In genomic region chrX:149504915-149505651, GRCh38 we compare ENCODE assay signal across 8 cellular contexts. TPM values are rescaled to one million over a fixed set of nuclear protein-coding genes. Genes with fewer than 3 reads are reported as not detected.
A peak's percentile ranks its signal among the peaks of the same experiment; 100 is the strongest.
DNase-seq lines count a peak whose midpoint lies in the region; ATAC-seq and TF ChIP-seq lines count a peak whose summit lies in the region.

Gene IDS, minus strand, starts transcription at chrX:149505306. Its CDS starts 169 bp downstream, at chrX:149505137.

- TF ChIP-seq CTCF in fibroblast of lung (conservative IDR thresholded peaks at IDR 0.05 in 1 of 2, IDR thresholded peaks at IDR 0.05 in 1 of 2; ENCODE audit: low read depth in 1 of 2, low read length in 2 of 2) = no peak

- peaks cover 20% of the 10 kb centered on the region for H3K4me1 Mint-ChIP-seq in activated T-helper 17 cell treated with anti-CD3 and anti-CD28 coated beads, Interleukin-2, amount 50 U/mL, for 72 hours
- H3K4me1 Mint-ChIP-seq in naive thymus-derived CD8-positive, alpha-beta T cell = peaks cover 9 to 41% (median 34%) of the 10 kb centered on the region in 4 donors
- H3K4me1 Mint-ChIP-seq in stimulated activated naive B cell treated with anti-CD40 and anti-IgM and Interleukin-4, amounts not matched to agents 10 μg/mL and 1 μg/mL and 100 μg/mL, for 72 hours = peaks cover 11 to 20% of the 10 kb centered on the region in 2 donors

- peak within 1 kb of the TSS; percentile 81 for H3K4me3 ChIP-seq in GM23248
- H3K4me3 ChIP-seq in fibroblast of lung (replicated peaks in 1 of 4; ENCODE audit: control extremely low read depth in 1 of 4, insufficient read depth in 1 of 4, low read depth in 3 of 4, low read length in 4 of 4) = peak within 1 kb of the TSS; percentile 54 to 69 (median 63)

- H3K36me3 Mint-ChIP-seq in activated T-helper 17 cell treated with anti-CD3 and anti-CD28 coated beads, Interleukin-2, amount 50 U/mL, for 72 hours (ENCODE audit: low read depth) = peaks cover 15% of the 10 kb centered on the region
- H3K36me3 Mint-ChIP-seq in naive thymus-derived CD8-positive, alpha-beta T cell = peaks cover 0 to 25% (median 3%) of the 10 kb centered on the region in 3 donors
- peaks cover 5 to 17% of the 10 kb centered on the region in 2 donors for H3K36me3 Mint-ChIP-seq in stimulated activated naive B cell treated with anti-CD40 and anti-IgM and Interleukin-4, amounts not matched to agents 10 μg/mL and 1 μg/mL and 100 μg/mL, for 72 hours

- H3K27me3 ChIP-seq in GM23248 (replicated peaks; ENCODE audit: insufficient read depth) = no peaks in the 10 kb centered on the region
- no peaks in the 10 kb centered on the region for H3K27me3 ChIP-seq in fibroblast of lung (ENCODE audit: control insufficient read depth, insufficient read depth, low read length)

- H3K9me3 ChIP-seq in GM23248 (ENCODE audit: low read depth) (no peaks in the 10 kb centered on the region), fibroblast of lung (ENCODE audit: control insufficient read depth, insufficient read depth, low read depth, low read length) (no peaks in the 10 kb centered on the region)

- H4K20me1 ChIP-seq in GM23248 (ENCODE audit: insufficient read depth) (no peaks in the 10 kb centered on the region), fibroblast of lung (ENCODE audit: control insufficient read depth, extremely low read depth, insufficient read depth, low read length) (no peaks in the 10 kb centered on the region)

- DNase-seq in Daoy (ENCODE audit: low read depth) = peak; percentile 87
- DNase-seq in GM23248 = peak; percentile 95
- peak; percentile 62 to 66 for DNase-seq in Kasumi-1 (lab: John Stamatoyannopoulos, UW)
- DNase-seq in RPMI8226 = peak; percentile 94
- DNase-seq in fibroblast of lung (ENCODE audit: low read depth in 2 of 2) = peak; percentile 79 to 85
- peak; percentile 69 to 95 (median 84) for DNase-seq in naive thymus-derived CD8-positive, alpha-beta T cell
- DNase-seq in stimulated activated naive B cell treated with anti-CD40 and anti-IgM and Interleukin-4, amounts not matched to agents 10 μg/mL and 1 μg/mL and 100 μg/mL, for 72 hours = peak; percentile 85

- H3K9me3 Mint-ChIP-seq in activated T-helper 17 cell treated with anti-CD3 and anti-CD28 coated beads, Interleukin-2, amount 50 U/mL, for 72 hours = no peaks in the 10 kb centered on the region
- no peaks in the 10 kb centered on the region for H3K9me3 Mint-ChIP-seq in naive thymus-derived CD8-positive, alpha-beta T cell
- H3K9me3 Mint-ChIP-seq in stimulated activated naive B cell treated with anti-CD40 and anti-IgM and Interleukin-4, amounts not matched to agents 10 μg/mL and 1 μg/mL and 100 μg/mL, for 72 hours = no peaks in the 10 kb centered on the region

- H3K4me1 ChIP-seq in GM23248 (ENCODE audit: insufficient read depth) (no peaks in the 10 kb centered on the region), fibroblast of lung (ENCODE audit: control insufficient read depth, extremely low read depth, insufficient read depth, low read length) (peaks cover 3% of the 10 kb centered on the region)

- H2AFZ ChIP-seq in GM23248 (0 out of 2 replicates have a peak within 1 kb of the TSS, but pooled peaks have one; percentile 39), fibroblast of lung (ENCODE audit: low read length) (peak within 1 kb of the TSS; percentile 49)

- no peaks in the 10 kb centered on the region for H3F3A ChIP-seq in GM23248 (ENCODE audit: insufficient read depth)

- POLR2A ChIA-PET in naive thymus-derived CD8-positive, alpha-beta T cell (lab: Charles Lee) = interaction anchor here (0.8 to 2.9 kb wide), 8 partner anchors 9 to 435 kb away, joined by 3 to 41 read pairs (median 5); partner anchors contain the start of genes EOLA1 and EOLA2

- 1 to 5% methylated on average over 4 to 33 of the region's 54 CpGs for WGBS in GM23248 (ENCODE audit: low coverage in 1 of 2, low lambda C conversion rate in 2 of 2, missing lambda C conversion rate in 2 of 2), 2 experiments

- H3K4me2 ChIP-seq in GM23248 (ENCODE audit: unreplicated experiment) (peak within 1 kb of the TSS; percentile 80), fibroblast of lung (ENCODE audit: extremely low read depth, insufficient read depth, low read length) (peak within 1 kb of the TSS; percentile 87)

- H3K9me2 ChIP-seq in GM23248 (ENCODE audit: insufficient read depth) = no peaks in the 10 kb centered on the region

- in situ Hi-C loops in GM23248 (cut with MboI) = no loop called here

- H3K36me3 ChIP-seq in GM23248 (ENCODE audit: low read depth) (peaks cover 7% of the 10 kb centered on the region; the same call in 1 of the 2 replicates), fibroblast of lung (ENCODE audit: control insufficient read depth, insufficient read depth, low read length) (peaks cover 3% of the 10 kb centered on the region)

- H3K27ac Mint-ChIP-seq in activated T-helper 17 cell treated with anti-CD3 and anti-CD28 coated beads, Interleukin-2, amount 50 U/mL, for 72 hours = peak within 1 kb of the TSS; percentile 100
- peak within 1 kb of the TSS; percentile 95 to 100 (median 97) for H3K27ac Mint-ChIP-seq in naive thymus-derived CD8-positive, alpha-beta T cell
- H3K27ac Mint-ChIP-seq in stimulated activated naive B cell treated with anti-CD40 and anti-IgM and Interleukin-4, amounts not matched to agents 10 μg/mL and 1 μg/mL and 100 μg/mL, for 72 hours = peak within 1 kb of the TSS; percentile 93

- H3K27ac ChIP-seq in GM23248 = peak within 1 kb of the TSS; percentile 93
- peak within 1 kb of the TSS; percentile 88 for H3K27ac ChIP-seq in fibroblast of lung (ENCODE audit: insufficient read depth, low read length)

- no peaks in the 10 kb centered on the region for H3K27me3 Mint-ChIP-seq in activated T-helper 17 cell treated with anti-CD3 and anti-CD28 coated beads, Interleukin-2, amount 50 U/mL, for 72 hours
- no peaks in the 10 kb centered on the region for H3K27me3 Mint-ChIP-seq in naive thymus-derived CD8-positive, alpha-beta T cell
- peaks cover 2 to 11% of the 10 kb centered on the region in 2 donors for H3K27me3 Mint-ChIP-seq in stimulated activated naive B cell treated with anti-CD40 and anti-IgM and Interleukin-4, amounts not matched to agents 10 μg/mL and 1 μg/mL and 100 μg/mL, for 72 hours

- peak within 1 kb of the TSS; percentile 96 for H3K9ac ChIP-seq in GM23248
- peak within 1 kb of the TSS; percentile 91 for H3K9ac ChIP-seq in fibroblast of lung (ENCODE audit: insufficient read depth, low read length)

- peak within 1 kb of the TSS; percentile 98 for H3K4me3 Mint-ChIP-seq in activated T-helper 17 cell treated with anti-CD3 and anti-CD28 coated beads, Interleukin-2, amount 50 U/mL, for 72 hours
- peak within 1 kb of the TSS; percentile 85 to 99 (median 93) for H3K4me3 Mint-ChIP-seq in naive thymus-derived CD8-positive, alpha-beta T cell
- H3K4me3 Mint-ChIP-seq in stimulated activated naive B cell treated with anti-CD40 and anti-IgM and Interleukin-4, amounts not matched to agents 10 μg/mL and 1 μg/mL and 100 μg/mL, for 72 hours = peak within 1 kb of the TSS; percentile 86 to 87

- ATAC-seq in activated T-helper 17 cell treated with anti-CD3 and anti-CD28 coated beads, Interleukin-2, amount 50 U/mL, for 72 hours (replicated peaks) = peak; percentile 71
- ATAC-seq in naive thymus-derived CD8-positive, alpha-beta T cell = peak; percentile 61 to 70
- ATAC-seq in stimulated activated naive B cell treated with anti-CD40 and anti-IgM and Interleukin-4, amounts not matched to agents 10 μg/mL and 1 μg/mL and 100 μg/mL, for 72 hours (replicated peaks) = peak; percentile 72 to 86

- H3K79me2 ChIP-seq in GM23248 (ENCODE audit: insufficient read depth) (peaks cover 9% of the 10 kb centered on the region), fibroblast of lung (ENCODE audit: control insufficient read depth, insufficient read depth, low read length) (peaks cover 7% of the 10 kb centered on the region)

RNA-seq across cellular contexts. Expression of gene IDS, which starts in this region (rescaled TPM):
- total RNA-seq in Daoy (2014; rRNA removed; shearing (Covaris generic)) = 28.1 and 45.1 TPM in 2 replicates
- total RNA-seq in GM23248 (2014; rRNA removed; shearing (Covaris generic)) = 38.2 and 47.7 TPM in 2 replicates
- polyA plus RNA-seq in GM23248 (2016; fragmentation: Nextera tagmentation; extraction: Ambion mirVana) (78.4 and 79.5 TPM in 2 replicates), fibroblast of lung (57.0 and 65.0 TPM in 2 replicates)
- 100 to 1,000 TPM in 1 of 2 donors, 10 to 100 TPM in 1; 91.4 to 127 TPM for total RNA-seq in activated T-helper 17 cell treated with anti-CD3 and anti-CD28 coated beads, Interleukin-2, amount 50 U/mL, for 72 hours
- total RNA-seq in fibroblast of lung = 21.3 and 36.2 TPM in 2 replicates
- polyA plus RNA-seq in fibroblast of lung (2012) = 29.1 and 36.0 TPM in 2 replicates
- polyA minus RNA-seq in fibroblast of lung (ENCODE audit: low replicate concordance) = 100 and 114 TPM in 2 replicates
- 100 to 1,000 TPM; 151 to 164 TPM for total RNA-seq in naive thymus-derived CD8-positive, alpha-beta T cell
- 10 to 100 TPM; 65.4 to 98.4 (median 81.1) TPM for polyA plus RNA-seq in naive thymus-derived CD8-positive, alpha-beta T cell

Comparison
In these comparisons a context has a peak if more than half of its experiments do, and no peak if none do; other contexts are left out.
1. Peak in every context shown above with its lines: DNase-seq, ATAC-seq, H3K4me3 ChIP-seq and H3K27ac ChIP-seq.